Comparison of ENCODE assay signal across 21 cellular contexts in genomic region chr17:17933775-17934174, GRCh38. TPM values are rescaled to one million over a fixed set of nuclear protein-coding genes. Genes with fewer than 3 reads are reported as not detected.
DNase-seq lines count a peak whose midpoint lies in the region; ATAC-seq lines count a peak whose summit lies in the region.
"Had no signal": no experiment of that assay in that cellular context is flagged by ENCODE, and none has a peak within 500 bp of the region (broad histone marks: within the 10 kb centered on the region; RNA-seq: fewer than 3 reads in every experiment).

No MANE protein-coding gene starts in this region.

- intact Hi-C loops in posterior cingulate gyrus (cut with DNase I) = no loop called here

- DNase-seq in stimulated activated naive CD8-positive, alpha-beta T cell treated with anti-CD3 and anti-CD28 coated beads, Interleukin-15, Interleukin-2, amounts not matched to agents 100 U/mL and 50 U/mL, for 24 hours = no peak
- DNase-seq in stimulated activated naive CD8-positive, alpha-beta T cell treated with anti-CD3 and anti-CD28 coated beads, Interleukin-15, amount 100 ng/mL, for 72 hours = no peak
- DNase-seq in RPMI7951 (ENCODE audit: low read depth) (peak; percentile 57), glomerular visceral epithelial cell (ENCODE audit: extremely low spot score) (peak; percentile 44), COLO829 (ENCODE audit: low spot score) (no peak), NCI-H2171 (lab: John Stamatoyannopoulos, UW) (no peak), posterior cingulate gyrus (no peak)
- DNase-seq in activated effector memory CD4-positive, alpha-beta T cell treated with anti-CD3 and anti-CD28 coated beads, Interleukin-2, amount 50 U/mL, for 16 hours = no peak
- DNase-seq: activated CD4-positive, alpha-beta T cell treated with anti-CD3 and anti-CD28 coated beads for 4 hours; activated CD8-positive, alpha-beta memory T cell treated with anti-CD3 and anti-CD28 coated beads, Interleukin-2, amount 50 U/mL, for 4 hours; activated naive CD4-positive, alpha-beta T cell treated with Interleukin-2 at 50 U/mL for 16 hours; CD8-positive, alpha-beta T cell; DMS79 treated with DMSO at 0.1 percent for 48 hours; Kasumi-1; mucosa of descending colon; NCI-H1105; NCI-H2081 treated with DMSO at 0.1 percent for 48 hours; NCI-H510A; NK-92 treated with Interleukin-12 subunit alpha and Interleukin-12 subunit beta, amount 100 ng/mL, for 24 hours; SW 1271 had no signal

- no peaks in the 10 kb centered on the region for H3K9me3 Mint-ChIP-seq in stimulated activated naive CD8-positive, alpha-beta T cell treated with anti-CD3 and anti-CD28 coated beads, Interleukin-15, amount 100 ng/mL, for 72 hours
- H3K9me3 Mint-ChIP-seq: CD8-positive, alpha-beta T cell had no signal

- peak overlapping the region in 1 of 2 donors; percentile 37 for H3K27ac Mint-ChIP-seq in stimulated activated naive CD8-positive, alpha-beta T cell treated with anti-CD3 and anti-CD28 coated beads, Interleukin-15, amount 100 ng/mL, for 72 hours
- H3K27ac Mint-ChIP-seq: CD8-positive, alpha-beta T cell had no signal

- ATAC-seq in stimulated activated naive CD8-positive, alpha-beta T cell treated with anti-CD3 and anti-CD28 coated beads, Interleukin-15, Interleukin-2, amounts not matched to agents 100 U/mL and 50 U/mL, for 24 hours = peak; percentile 71
- ATAC-seq in stimulated activated naive CD8-positive, alpha-beta T cell treated with anti-CD3 and anti-CD28 coated beads, Interleukin-15, amount 100 ng/mL, for 72 hours = no peak
- ATAC-seq: CD8-positive, alpha-beta T cell; left lobe of liver; mucosa of descending colon had no signal

- no peaks in the 10 kb centered on the region for H3K27me3 Mint-ChIP-seq in stimulated activated naive CD8-positive, alpha-beta T cell treated with anti-CD3 and anti-CD28 coated beads, Interleukin-15, amount 100 ng/mL, for 72 hours

- H3K4me1 Mint-ChIP-seq in stimulated activated naive CD8-positive, alpha-beta T cell treated with anti-CD3 and anti-CD28 coated beads, Interleukin-15, amount 100 ng/mL, for 72 hours = peaks cover 53% of the 10 kb centered on the region

- H3K4me3 Mint-ChIP-seq in stimulated activated naive CD8-positive, alpha-beta T cell treated with anti-CD3 and anti-CD28 coated beads, Interleukin-15, amount 100 ng/mL, for 72 hours = no peak overlapping the region
- H3K4me3 Mint-ChIP-seq: CD8-positive, alpha-beta T cell had no signal

RNA-seq across cellular contexts. Expression of gene TOM1L2, which starts 38.4 kb away (rescaled TPM):
- 16.2 and 18.5 TPM in 2 replicates for total RNA-seq in RPMI7951 (2014; rRNA removed; shearing (Covaris generic))

RNA-seq across cellular contexts. Expression of gene DRC3, which starts 38.9 kb away (rescaled TPM):
- 0.59 and 2.2 TPM in 2 replicates for total RNA-seq in RPMI7951 (2014; rRNA removed; shearing (Covaris generic))

Comparison
In these comparisons a context has a peak if more than half of its experiments do, and no peak if none do; other contexts are left out.
1. DNase-seq: peak in RPMI7951 (single experiment) and glomerular visceral epithelial cell (single experiment); none in stimulated activated naive CD8-positive, alpha-beta T cell treated with anti-CD3 and anti-CD28 coated beads, Interleukin-15, Interleukin-2, amounts not matched to agents 100 U/mL and 50 U/mL, for 24 hours (single experiment), stimulated activated naive CD8-positive, alpha-beta T cell treated with anti-CD3 and anti-CD28 coated beads, Interleukin-15, amount 100 ng/mL, for 72 hours (0 of 2), activated effector memory CD4-positive, alpha-beta T cell treated with anti-CD3 and anti-CD28 coated beads, Interleukin-2, amount 50 U/mL, for 16 hours (single experiment), COLO829 (single experiment), NCI-H2171 (single experiment) and posterior cingulate gyrus (0 of 10).